ENCODE assay signal across 8 cellular contexts in genomic region chr19:5031231-5032100, GRCh38.
DNase-seq lines count a peak whose midpoint lies in the region; ATAC-seq and TF ChIP-seq lines count a peak whose summit lies in the region.

No MANE protein-coding gene starts in this region.

- intact Hi-C loops in head of caudate nucleus (cut with DNase I), result loop anchor here (5.0 kb wide), 1 partner anchor 64 kb away; the partner anchor contains the start of gene KDM4B
- intact Hi-C loops in posterior cingulate gyrus (cut with DNase I), result loop anchor here (1.0 to 5.0 kb wide), 4 partner anchors 59 to 221 kb away; no protein-coding TSS in a partner anchor

- no peaks in the 10 kb centered on the region for H3K4me1 Mint-ChIP-seq in activated naive CD4-positive, alpha-beta T cell treated with anti-CD3 and anti-CD28 coated beads, Interleukin-2, amount 10 ng/mL, durations not matched to agents 7 days and 5 days

- H3K4me1 ChIP-seq in upper lobe of left lung, result peaks cover 0 to 47% (median 10%) of the 10 kb centered on the region in 4 donors

- H3K4me3 Mint-ChIP-seq in activated naive CD4-positive, alpha-beta T cell treated with anti-CD3 and anti-CD28 coated beads, Interleukin-2, amount 10 ng/mL, durations not matched to agents 7 days and 5 days, result no peak overlapping the region

- H3K4me3 ChIP-seq in upper lobe of left lung, result no peak overlapping the region

- 40 to 64% methylated on average over 11 to 28 of the region's 29 CpGs for WGBS in upper lobe of left lung, 2 donors

- peak; percentile 88 to 96 (median 94) for TF ChIP-seq CTCF in upper lobe of left lung (IDR thresholded peaks at IDR 0.05)

- H3K27me3 ChIP-seq in upper lobe of left lung, result no peaks in the 10 kb centered on the region

- peaks cover 3 to 34% (median 20%) of the 10 kb centered on the region in 4 donors for H3K36me3 ChIP-seq in upper lobe of left lung

- no peaks in the 10 kb centered on the region for H3K9me3 ChIP-seq in upper lobe of left lung

- H3K9me3 Mint-ChIP-seq in activated naive CD4-positive, alpha-beta T cell treated with anti-CD3 and anti-CD28 coated beads, Interleukin-2, amount 10 ng/mL, durations not matched to agents 7 days and 5 days, result no peaks in the 10 kb centered on the region

- peaks cover 5% of the 10 kb centered on the region for H3K36me3 Mint-ChIP-seq in activated naive CD4-positive, alpha-beta T cell treated with anti-CD3 and anti-CD28 coated beads, Interleukin-2, amount 10 ng/mL, durations not matched to agents 7 days and 5 days

- no peak for TF ChIP-seq EP300 in upper lobe of left lung (IDR thresholded peaks at IDR 0.05)

- CTCF ChIA-PET in activated naive CD4-positive, alpha-beta T cell treated with anti-CD3 and anti-CD28 coated beads, Interleukin-2, amount 10 ng/mL, durations not matched to agents 7 days and 5 days (lab: Charles Lee), result interaction anchor here (0.7 to 7.6 kb wide), 15 partner anchors 13 to 227 kb away, joined by 3 to 74 read pairs (median 5); partner anchors contain the start of gene PLIN3

- peak; percentile 41 for DNase-seq in NK-92 treated with Interleukin-12 subunit alpha and Interleukin-12 subunit beta, amount 100 ng/mL, for 24 hours (lab: John Stamatoyannopoulos, UW)
- DNase-seq in NK-92 (lab: John Stamatoyannopoulos, UW; ENCODE audit: unreplicated experiment) (no peak), LoVo (ENCODE audit: low spot score) (peak; percentile 74), SKM-1 treated with dmso at 0.1 percent for 144 hours (lab: John Stamatoyannopoulos, UW; ENCODE audit: unreplicated experiment) (peak; percentile 64), head of caudate nucleus (peak; percentile 62 to 96 (median 89)), posterior cingulate gyrus (peak; percentile 78 to 98 (median 92)), upper lobe of left lung (peak; percentile 78 to 86)
- DNase-seq in activated naive CD4-positive, alpha-beta T cell treated with anti-CD3 and anti-CD28 coated beads, Interleukin-2, amount 10 ng/mL, durations not matched to agents 7 days and 5 days, result peak; percentile 85

- no peak overlapping the region for H3K27ac ChIP-seq in upper lobe of left lung

- TF ChIP-seq POLR2A in upper lobe of left lung (IDR thresholded peaks at IDR 0.05), result no peak

- no peaks in the 10 kb centered on the region for H3K27me3 Mint-ChIP-seq in activated naive CD4-positive, alpha-beta T cell treated with anti-CD3 and anti-CD28 coated beads, Interleukin-2, amount 10 ng/mL, durations not matched to agents 7 days and 5 days

- no peak overlapping the region for H3K27ac Mint-ChIP-seq in activated naive CD4-positive, alpha-beta T cell treated with anti-CD3 and anti-CD28 coated beads, Interleukin-2, amount 10 ng/mL, durations not matched to agents 7 days and 5 days

- ATAC-seq in upper lobe of left lung (ENCODE audit: low FRiP score in 2 of 2), result peak; percentile 88 to 91
